In genomic region chr2:10813085-10813748, GRCh38 we compare ENCODE assay signal across 8 cellular contexts. TPM values are rescaled to one million over a fixed set of nuclear protein-coding genes. Genes with fewer than 3 reads are reported as not detected.
DNase-seq lines count a peak whose midpoint lies in the region; ATAC-seq and TF ChIP-seq lines count a peak whose summit lies in the region.

No MANE protein-coding gene starts in this region.

- peaks cover 15% of the 10 kb centered on the region for H3K27me3 Mint-ChIP-seq in type B pancreatic cell

- H3K36me3 ChIP-seq in cardiac muscle cell (no peaks in the 10 kb centered on the region), lung (ENCODE audit: control insufficient read depth in 2 of 2, insufficient read depth in 2 of 2, low read length in 2 of 2) (no peaks in the 10 kb centered on the region)

- peaks cover 7% of the 10 kb centered on the region for H3K36me3 Mint-ChIP-seq in type B pancreatic cell

- peaks cover 33% of the 10 kb centered on the region for H3K4me1 Mint-ChIP-seq in type B pancreatic cell (ENCODE audit: unreplicated experiment)

- ATAC-seq in left cardiac atrium (no peak), lung (ENCODE audit: insufficient read depth, low FRiP score) (peak; percentile 7), GM18868 (IDR thresholded peaks at IDR 0.05; ENCODE audit: unreplicated experiment) (no peak)

- intact Hi-C loops in left cardiac atrium (cut with DNase I) (no loop called here), posterior vena cava (cut with DNase I) (no loop called here)

- WGBS in lung, 2 donors = 25 to 27% methylated on average over 27 of the region's 27 CpGs

- H3K9me3 Mint-ChIP-seq in type B pancreatic cell = no peaks in the 10 kb centered on the region

- peak overlapping the region; percentile 98 for H3K4me3 ChIP-seq in cardiac muscle cell
- peak overlapping the region; percentile 54 for H3K4me3 ChIP-seq in astrocyte of the spinal cord (ENCODE audit: low read depth, low read length)
- no peak overlapping the region for H3K4me3 ChIP-seq in lung

- TF ChIP-seq CTCF in cardiac muscle cell (IDR thresholded peaks at IDR 0.05; ENCODE audit: low read depth, low read length) = no peak
- TF ChIP-seq CTCF in astrocyte of the spinal cord (IDR thresholded peaks at IDR 0.05; ENCODE audit: low read depth, low read length) = no peak
- TF ChIP-seq CTCF in lung (IDR thresholded peaks at IDR 0.05; ENCODE audit: control extremely low read depth, extremely low read depth) = no peak
- TF ChIP-seq CTCF in type B pancreatic cell (conservative IDR thresholded peaks at IDR 0.05) = no peak

- H3K4me1 ChIP-seq in cardiac muscle cell (ENCODE audit: low read depth) (peaks cover 14% of the 10 kb centered on the region), lung (ENCODE audit: control insufficient read depth in 2 of 2, insufficient read depth in 2 of 2, low read length in 2 of 2) (peaks cover 1 to 24% of the 10 kb centered on the region in 2 donors)

- in situ Hi-C loops in astrocyte of the spinal cord (cut with HindIII; ENCODE audit: low sequenced_read_pairs) = no loop called here

- H3K27ac ChIP-seq in cardiac muscle cell = peak overlapping the region; percentile 66
- H3K27ac ChIP-seq in lung (ENCODE audit: low read depth in 1 of 2, low read length in 1 of 2) = peak overlapping the region in 1 of 2 donors; percentile 8

- peak overlapping the region; percentile 87 for H3K4me3 Mint-ChIP-seq in type B pancreatic cell

- peak overlapping the region; percentile 79 for H3K27ac Mint-ChIP-seq in type B pancreatic cell

- no peaks in the 10 kb centered on the region for H3K9me3 ChIP-seq in cardiac muscle cell (ENCODE audit: low read depth)
- H3K9me3 ChIP-seq in lung (ENCODE audit: control insufficient read depth in 2 of 2, insufficient read depth in 1 of 2, low read length in 1 of 2) = no peaks in the 10 kb centered on the region

- H3K27me3 ChIP-seq in cardiac muscle cell = no peaks in the 10 kb centered on the region
- H3K27me3 ChIP-seq in lung (ENCODE audit: control insufficient read depth, insufficient read depth) = no peaks in the 10 kb centered on the region

- no peak for DNase-seq in cardiac muscle cell (ENCODE audit: low read depth in 1 of 2, low spot score in 1 of 2)
- no peak for DNase-seq in left cardiac atrium
- no peak for DNase-seq in astrocyte of the spinal cord (ENCODE audit: low read depth, low spot score)
- DNase-seq in lung (ENCODE audit: low spot score) = no peak
- DNase-seq in type B pancreatic cell (ENCODE audit: extremely low spot score, unreplicated experiment) = no peak
- no peak for DNase-seq in iPS-NIHi11 (ENCODE audit: low spot score)
- DNase-seq in posterior vena cava (ENCODE audit: low spot score) = no peak

RNA-seq across cellular contexts. Expression of gene PDIA6, which starts 0.6 kb away (rescaled TPM):
- total RNA-seq in cardiac muscle cell (214 and 307 TPM in 2 replicates), left cardiac atrium (100 to 1,000 TPM; 149 to 157 TPM), lung (100 to 1,000 TPM; 129 to 249 TPM), type B pancreatic cell (ENCODE audit: low replicate concordance) (208 and 281 TPM in 2 replicates), posterior vena cava (100 to 1,000 TPM; 111 to 144 TPM)
- polyA plus RNA-seq in cardiac muscle cell (385 and 548 TPM in 2 replicates), lung (100 to 1,000 TPM in 1 of 2 donors, 10 to 100 TPM in 1; 70.1 to 341 TPM)
